In the genomic region with DNA sequence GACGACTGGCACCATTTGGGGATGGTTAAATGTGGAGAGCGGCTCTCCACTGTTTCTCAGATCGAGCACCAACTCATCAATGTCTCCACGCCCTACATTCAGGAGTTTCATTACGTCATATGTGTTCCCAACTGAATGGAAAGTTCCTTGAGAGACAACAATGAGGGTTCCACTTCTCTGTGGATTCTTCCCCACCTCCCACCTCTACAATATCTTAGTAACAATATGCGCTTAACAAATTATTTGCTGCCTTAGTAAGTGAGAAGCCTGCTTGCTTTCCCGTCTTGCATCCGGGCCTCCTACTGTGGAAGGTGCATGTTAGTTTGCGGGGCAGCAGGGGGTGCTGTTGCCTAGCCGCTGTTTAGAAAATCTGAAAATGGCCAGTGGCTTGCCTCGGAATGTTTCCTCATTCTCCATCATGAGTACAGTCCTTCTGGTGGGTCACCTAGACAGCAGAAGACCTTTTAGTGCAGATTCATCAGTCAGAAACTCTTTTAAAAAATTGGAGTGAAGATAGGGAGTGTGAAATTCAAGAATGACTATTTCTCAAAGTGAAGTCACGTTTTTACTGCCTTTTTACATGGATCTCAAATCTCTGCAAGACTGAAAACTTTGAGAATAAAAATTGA, we compare ENCODE assay signal across 9 cellular contexts. TPM values are rescaled to one million over a fixed set of nuclear protein-coding genes. Genes with fewer than 3 reads are reported as not detected.
A peak's percentile ranks its signal among the peaks of the same experiment; 100 is the strongest.
DNase-seq lines count a peak whose midpoint lies in the region; ATAC-seq and TF ChIP-seq lines count a peak whose summit lies in the region.
"Had no signal": no experiment of that assay in that cellular context is flagged by ENCODE, and none has a peak within 500 bp of the region (broad histone marks: within the 10 kb centered on the region; RNA-seq: fewer than 3 reads in every experiment).

No MANE protein-coding gene starts in this region.

- intact Hi-C loops in lower lobe of right lung (cut with DNase I) = no loop called here

- no peak for TF ChIP-seq POLR2A in suprapubic skin (IDR thresholded peaks at IDR 0.05)

- no peak for TF ChIP-seq EP300 in suprapubic skin (IDR thresholded peaks at IDR 0.05)

- POLR2A ChIA-PET in HEK293 (lab: Yijun Ruan, JAX) = no interaction called here

- peak; percentile 22 to 67 for DNase-seq in NCI-H187 (lab: John Stamatoyannopoulos, UW)
- no peak for DNase-seq in NCI-H187 treated with DMSO at 0.1 percent for 48 hours (lab: John Stamatoyannopoulos, UW)
- DNase-seq in NCI-H1092 treated with DMSO at 0.1 percent for 48 hours (lab: John Stamatoyannopoulos, UW) = peak; percentile 16
- DNase-seq in T1000 (lab: John Stamatoyannopoulos, UW) = peak; percentile 43
- peak; percentile 70 for DNase-seq in dermis blood vessel endothelial cell
- peak; percentile 48 for DNase-seq in lower lobe of right lung
- DNase-seq in suprapubic skin (ENCODE audit: low spot score in 2 of 2) = no peak

- CTCF ChIA-PET in HEK293 (lab: Yijun Ruan, JAX) = interaction anchor here (0.6 to 3.1 kb wide), 18 partner anchors 8 to 413 kb away, joined by 3 to 60 read pairs (median 4); no protein-coding TSS in a partner anchor

- H3K27me3 ChIP-seq in lower lobe of right lung (ENCODE audit: low read depth) (no peaks in the 10 kb centered on the region), suprapubic skin (no peaks in the 10 kb centered on the region)

- H3K4me3 ChIP-seq in HEK293 (ENCODE audit: low read depth, low read length) (no peak overlapping the region), lower lobe of right lung (no peak overlapping the region), suprapubic skin (no peak overlapping the region)

- TF ChIP-seq CTCF in HEK293 (tag by site-specific recombination; IDR thresholded peaks at IDR 0.05) (peak; percentile 61; the same call in 1 of the 2 replicates), lower lobe of right lung (IDR thresholded peaks at IDR 0.05) (peak; percentile 72), suprapubic skin (IDR thresholded peaks at IDR 0.05) (peak; percentile 43 to 77)

- ATAC-seq in lower lobe of right lung = peak; percentile 68 to 70

- no peaks in the 10 kb centered on the region for H3K4me1 ChIP-seq in HEK293 (ENCODE audit: control insufficient read depth, insufficient read depth, low read length)
- H3K4me1 ChIP-seq in lower lobe of right lung = no peaks in the 10 kb centered on the region
- H3K4me1 ChIP-seq in suprapubic skin = no peaks in the 10 kb centered on the region

- 44% methylated on average over 12 of the region's 12 CpGs for WGBS in suprapubic skin

- H3K9me3 ChIP-seq in HEK293 (ENCODE audit: control insufficient read depth, insufficient read depth, low read depth, low read length) (no peaks in the 10 kb centered on the region), lower lobe of right lung (no peaks in the 10 kb centered on the region), suprapubic skin (no peaks in the 10 kb centered on the region)

- H3K27ac ChIP-seq in HEK293 (ENCODE audit: extremely low read depth, low read depth, low read length) (no peak overlapping the region), lower lobe of right lung (no peak overlapping the region), suprapubic skin (no peak overlapping the region)

- H3K36me3 ChIP-seq in HEK293 (ENCODE audit: control insufficient read depth in 2 of 2, insufficient read depth in 1 of 2, low read length in 2 of 2) (peaks cover 0 to 24% of the 10 kb centered on the region in 2 experiments; a peak in 1 of 3 replicates), lower lobe of right lung (peaks cover 85% of the 10 kb centered on the region), suprapubic skin (peaks cover 28% of the 10 kb centered on the region)

TF ChIP-seq in HEK293, 187 proteins besides CTCF, POLR2A, EP300 and RAD21 (continues in another document):
- no peak for TF ChIP-seq ZNF777 (tag by site-specific recombination; IDR thresholded peaks at IDR 0.05; ENCODE audit: borderline replicate concordance)
- TF ChIP-seq, protein P1, sequence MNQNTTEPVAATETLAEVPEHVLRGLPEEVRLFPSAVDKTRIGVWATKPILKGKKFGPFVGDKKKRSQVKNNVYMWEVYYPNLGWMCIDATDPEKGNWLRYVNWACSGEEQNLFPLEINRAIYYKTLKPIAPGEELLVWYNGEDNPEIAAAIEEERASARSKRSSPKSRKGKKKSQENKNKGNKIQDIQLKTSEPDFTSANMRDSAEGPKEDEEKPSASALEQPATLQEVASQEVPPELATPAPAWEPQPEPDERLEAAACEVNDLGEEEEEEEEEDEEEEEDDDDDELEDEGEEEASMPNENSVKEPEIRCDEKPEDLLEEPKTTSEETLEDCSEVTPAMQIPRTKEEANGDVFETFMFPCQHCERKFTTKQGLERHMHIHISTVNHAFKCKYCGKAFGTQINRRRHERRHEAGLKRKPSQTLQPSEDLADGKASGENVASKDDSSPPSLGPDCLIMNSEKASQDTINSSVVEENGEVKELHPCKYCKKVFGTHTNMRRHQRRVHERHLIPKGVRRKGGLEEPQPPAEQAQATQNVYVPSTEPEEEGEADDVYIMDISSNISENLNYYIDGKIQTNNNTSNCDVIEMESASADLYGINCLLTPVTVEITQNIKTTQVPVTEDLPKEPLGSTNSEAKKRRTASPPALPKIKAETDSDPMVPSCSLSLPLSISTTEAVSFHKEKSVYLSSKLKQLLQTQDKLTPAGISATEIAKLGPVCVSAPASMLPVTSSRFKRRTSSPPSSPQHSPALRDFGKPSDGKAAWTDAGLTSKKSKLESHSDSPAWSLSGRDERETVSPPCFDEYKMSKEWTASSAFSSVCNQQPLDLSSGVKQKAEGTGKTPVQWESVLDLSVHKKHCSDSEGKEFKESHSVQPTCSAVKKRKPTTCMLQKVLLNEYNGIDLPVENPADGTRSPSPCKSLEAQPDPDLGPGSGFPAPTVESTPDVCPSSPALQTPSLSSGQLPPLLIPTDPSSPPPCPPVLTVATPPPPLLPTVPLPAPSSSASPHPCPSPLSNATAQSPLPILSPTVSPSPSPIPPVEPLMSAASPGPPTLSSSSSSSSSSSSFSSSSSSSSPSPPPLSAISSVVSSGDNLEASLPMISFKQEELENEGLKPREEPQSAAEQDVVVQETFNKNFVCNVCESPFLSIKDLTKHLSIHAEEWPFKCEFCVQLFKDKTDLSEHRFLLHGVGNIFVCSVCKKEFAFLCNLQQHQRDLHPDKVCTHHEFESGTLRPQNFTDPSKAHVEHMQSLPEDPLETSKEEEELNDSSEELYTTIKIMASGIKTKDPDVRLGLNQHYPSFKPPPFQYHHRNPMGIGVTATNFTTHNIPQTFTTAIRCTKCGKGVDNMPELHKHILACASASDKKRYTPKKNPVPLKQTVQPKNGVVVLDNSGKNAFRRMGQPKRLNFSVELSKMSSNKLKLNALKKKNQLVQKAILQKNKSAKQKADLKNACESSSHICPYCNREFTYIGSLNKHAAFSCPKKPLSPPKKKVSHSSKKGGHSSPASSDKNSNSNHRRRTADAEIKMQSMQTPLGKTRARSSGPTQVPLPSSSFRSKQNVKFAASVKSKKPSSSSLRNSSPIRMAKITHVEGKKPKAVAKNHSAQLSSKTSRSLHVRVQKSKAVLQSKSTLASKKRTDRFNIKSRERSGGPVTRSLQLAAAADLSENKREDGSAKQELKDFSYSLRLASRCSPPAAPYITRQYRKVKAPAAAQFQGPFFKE (tag by site-specific recombination; IDR thresholded peaks at IDR 0.05; ENCODE audit: borderline replicate concordance) = no peak
- TF ChIP-seq ZBTB21 (tag by site-specific recombination; IDR thresholded peaks at IDR 0.05) = no peak
- no peak for TF ChIP-seq ZNF624 (tag by site-specific recombination; IDR thresholded peaks at IDR 0.05)
- TF ChIP-seq ZNF423 (tag by site-specific recombination; IDR thresholded peaks at IDR 0.05) = no peak
- peak; percentile 67; the same call in 1 of the 2 replicates for TF ChIP-seq ZNF660 (tag by site-specific recombination; IDR thresholded peaks at IDR 0.05)
- TF ChIP-seq ZNF585B (tag by site-specific recombination; IDR thresholded peaks at IDR 0.05) = no peak
- no peak for TF ChIP-seq KLF8 (tag by site-specific recombination; IDR thresholded peaks at IDR 0.05)
- no peak for TF ChIP-seq ZNF623 (tag by site-specific recombination; IDR thresholded peaks at IDR 0.05)
- TF ChIP-seq, protein P2, sequence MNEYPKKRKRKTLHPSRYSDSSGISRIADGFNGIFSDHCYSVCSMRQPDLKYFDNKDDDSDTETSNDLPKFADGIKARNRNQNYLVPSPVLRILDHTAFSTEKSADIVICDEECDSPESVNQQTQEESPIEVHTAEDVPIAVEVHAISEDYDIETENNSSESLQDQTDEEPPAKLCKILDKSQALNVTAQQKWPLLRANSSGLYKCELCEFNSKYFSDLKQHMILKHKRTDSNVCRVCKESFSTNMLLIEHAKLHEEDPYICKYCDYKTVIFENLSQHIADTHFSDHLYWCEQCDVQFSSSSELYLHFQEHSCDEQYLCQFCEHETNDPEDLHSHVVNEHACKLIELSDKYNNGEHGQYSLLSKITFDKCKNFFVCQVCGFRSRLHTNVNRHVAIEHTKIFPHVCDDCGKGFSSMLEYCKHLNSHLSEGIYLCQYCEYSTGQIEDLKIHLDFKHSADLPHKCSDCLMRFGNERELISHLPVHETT (tag by site-specific recombination; IDR thresholded peaks at IDR 0.05) = no peak
- TF ChIP-seq MZF1 (tag by site-specific recombination; IDR thresholded peaks at IDR 0.05; ENCODE audit: borderline replicate concordance) = no peak
- peak; percentile 39; the same call in 1 of the 2 replicates for TF ChIP-seq YY1 (tag by site-specific recombination; IDR thresholded peaks at IDR 0.05)
- TF ChIP-seq, protein P3, sequence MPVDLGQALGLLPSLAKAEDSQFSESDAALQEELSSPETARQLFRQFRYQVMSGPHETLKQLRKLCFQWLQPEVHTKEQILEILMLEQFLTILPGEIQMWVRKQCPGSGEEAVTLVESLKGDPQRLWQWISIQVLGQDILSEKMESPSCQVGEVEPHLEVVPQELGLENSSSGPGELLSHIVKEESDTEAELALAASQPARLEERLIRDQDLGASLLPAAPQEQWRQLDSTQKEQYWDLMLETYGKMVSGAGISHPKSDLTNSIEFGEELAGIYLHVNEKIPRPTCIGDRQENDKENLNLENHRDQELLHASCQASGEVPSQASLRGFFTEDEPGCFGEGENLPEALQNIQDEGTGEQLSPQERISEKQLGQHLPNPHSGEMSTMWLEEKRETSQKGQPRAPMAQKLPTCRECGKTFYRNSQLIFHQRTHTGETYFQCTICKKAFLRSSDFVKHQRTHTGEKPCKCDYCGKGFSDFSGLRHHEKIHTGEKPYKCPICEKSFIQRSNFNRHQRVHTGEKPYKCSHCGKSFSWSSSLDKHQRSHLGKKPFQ (tag by site-specific recombination; IDR thresholded peaks at IDR 0.05) = no peak
- peak; percentile 12; the same call in 1 of the 2 replicates for TF ChIP-seq ZNF335 (tag by site-specific recombination; conservative IDR thresholded peaks at IDR 0.05)

RNA-seq across cellular contexts. Expression of a gene that starts 55.7 kb away (rescaled TPM):
- total RNA-seq in dermis blood vessel endothelial cell = not detected in 2 replicates
- total RNA-seq in lower lobe of right lung = not detected
- not detected for total RNA-seq in suprapubic skin
- total RNA-seq: CD4-positive, alpha-beta T cell had no signal

Comparison
In these comparisons a context has a peak if more than half of its experiments do, and no peak if none do; other contexts are left out.
1. DNase-seq: peak in NCI-H187 (2 of 2), NCI-H1092 treated with DMSO at 0.1 percent for 48 hours (single experiment), T1000 (single experiment), dermis blood vessel endothelial cell (single experiment) and lower lobe of right lung (single experiment); none in NCI-H187 treated with DMSO at 0.1 percent for 48 hours (single experiment) and suprapubic skin (0 of 2).
2. Peak in every context shown above with its lines, with median percentiles within 50 percentile points of each other: CTCF ChIP-seq.